1 cellular context compared by ENCODE assay signal in the genomic region with DNA sequence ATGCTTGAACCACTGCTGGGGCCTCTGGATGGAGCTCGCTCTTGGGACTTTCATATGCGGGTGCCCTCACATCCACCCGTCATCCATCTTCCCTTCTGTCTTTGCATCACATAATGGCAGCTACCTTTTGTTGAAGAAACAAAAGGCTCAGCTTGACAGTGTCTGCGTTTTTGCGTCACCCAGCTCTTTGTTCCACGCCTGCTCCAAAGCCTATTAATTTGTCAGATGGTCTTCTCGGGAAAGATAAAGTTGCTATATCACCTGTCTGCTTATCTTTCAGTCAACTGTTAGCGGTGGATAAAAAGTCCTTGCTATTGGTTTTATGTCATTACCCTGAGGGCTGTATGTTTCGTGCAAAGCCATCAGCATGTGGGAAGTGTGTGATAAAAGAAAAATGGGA.
TF ChIP-seq lines count a peak whose summit lies in the region.

No MANE protein-coding gene starts in this region.

TF ChIP-seq in K562, 482 proteins besides CTCF, POLR2A, EP300 and RAD21 (continued from another document):
- TF ChIP-seq IRF9 (tag; IDR thresholded peaks at IDR 0.05) (no peak), MEF2D (tag; conservative IDR thresholded peaks at IDR 0.05; ENCODE audit: low read depth) (no peak), PHF20 (IDR thresholded peaks at IDR 0.05; ENCODE audit: partially characterized antibody) (no peak), U2AF2 (optimal IDR thresholded peaks at IDR 0.05; ENCODE audit: low read depth, low read length) (no peak), HNRNPUL1 (IDR thresholded peaks at IDR 0.05; ENCODE audit: low read length) (no peak), FOXA1 (IDR thresholded peaks at IDR 0.05; ENCODE audit: borderline replicate concordance) (no peak), ARID1B (IDR thresholded peaks at IDR 0.05) (peak; percentile 93), ZBTB1 (CRISPR knock-in tag; IDR thresholded peaks at IDR 0.05; ENCODE audit: borderline replicate concordance, low read depth) (no peak), RB1 (IDR thresholded peaks at IDR 0.05; ENCODE audit: low read depth) (no peak), ZNF551 (CRISPR knock-in tag; IDR thresholded peaks at IDR 0.05) (no peak), HDAC2 (IDR thresholded peaks at IDR 0.05) (no peak), ZEB2 (IDR thresholded peaks at IDR 0.05) (peak; percentile 77), CCAR2 (IDR thresholded peaks at IDR 0.05; ENCODE audit: low read depth, low read length) (no peak), HNRNPK (IDR thresholded peaks at IDR 0.05; ENCODE audit: low read depth, low read length, poor library complexity, severe bottlenecking) (no peak), ZNF280B (CRISPR knock-in tag; IDR thresholded peaks at IDR 0.05) (no peak), OTX1 (CRISPR knock-in tag; IDR thresholded peaks at IDR 0.05) (no peak), SMARCE1 (IDR thresholded peaks at IDR 0.05) (peak; percentile 55; the same call in 1 of the 2 replicates), ZNF766 (CRISPR knock-in tag; conservative IDR thresholded peaks at IDR 0.05) (peak; percentile 26; the same call in 1 of the 2 replicates), LEF1 (IDR thresholded peaks at IDR 0.05) (peak; percentile 44; the same call in 1 of the 2 replicates), ZNF174 (CRISPR knock-in tag; IDR thresholded peaks at IDR 0.05) (no peak), FOXM1 (IDR thresholded peaks at IDR 0.05; ENCODE audit: low read depth) (peak; percentile 77), FOXM1 (CRISPR knock-in tag; IDR thresholded peaks at IDR 0.05; ENCODE audit: low read depth) (no peak), ZNF140 (CRISPR knock-in tag; IDR thresholded peaks at IDR 0.05) (no peak), CHD4 (IDR thresholded peaks at IDR 0.05; ENCODE audit: insufficient read depth, insufficient replicate concordance, low read depth, low read length, poor library complexity, severe bottlenecking) (no peak), ZNF280A (IDR thresholded peaks at IDR 0.05; ENCODE audit: low read depth, partially characterized antibody) (no peak), NRF1 (conservative IDR thresholded peaks at IDR 0.05 in 1 of 2, IDR thresholded peaks at IDR 0.05 in 1 of 2) (no peak), CC2D1A (IDR thresholded peaks at IDR 0.05) (peak; percentile 45; the same call in 1 of the 2 replicates), SIX5 (IDR thresholded peaks at IDR 0.05; ENCODE audit: borderline replicate concordance in 1 of 2, insufficient read depth in 1 of 2, low read depth in 1 of 2, low read length in 2 of 2) (no peak), POLR2AphosphoS5 (IDR thresholded peaks at IDR 0.05; ENCODE audit: control insufficient read depth, insufficient read depth, low read depth, low read length) (peak; percentile 38; the same call in 1 of the 2 replicates), LCOR (CRISPR knock-in tag; IDR thresholded peaks at IDR 0.05) (no peak), SMARCA4 (IDR thresholded peaks at IDR 0.05) (peak; percentile 77; the same call in 1 of the 2 replicates), YY1 (IDR thresholded peaks at IDR 0.05; ENCODE audit: borderline replicate concordance in 1 of 3, control insufficient read depth in 1 of 3, extremely low read depth in 1 of 3, insufficient read depth in 3 of 3, insufficient read length in 1 of 3, insufficient replicate concordance in 2 of 3, low read depth in 1 of 3, low read length in 2 of 3) (no peak), KLF16 (IDR thresholded peaks at IDR 0.05) (peak; percentile 78; the same call in 1 of the 2 replicates), ZBTB33 (CRISPR knock-in tag; IDR thresholded peaks at IDR 0.05) (no peak), RBM17 (IDR thresholded peaks at IDR 0.05; ENCODE audit: borderline replicate concordance, low read depth, low read length) (no peak), CBX2 (IDR thresholded peaks at IDR 0.05; ENCODE audit: insufficient read depth, low read length, poor library complexity, severe bottlenecking) (no peak), POLR3G (IDR thresholded peaks at IDR 0.05; ENCODE audit: extremely low read depth, insufficient read length, insufficient replicate concordance) (no peak), POU5F1 (IDR thresholded peaks at IDR 0.05; ENCODE audit: borderline replicate concordance, low read depth, low read length, partially characterized antibody) (no peak), PML (IDR thresholded peaks at IDR 0.05; ENCODE audit: low read length) (peak; percentile 91)
- TF ChIP-seq, protein P1, sequence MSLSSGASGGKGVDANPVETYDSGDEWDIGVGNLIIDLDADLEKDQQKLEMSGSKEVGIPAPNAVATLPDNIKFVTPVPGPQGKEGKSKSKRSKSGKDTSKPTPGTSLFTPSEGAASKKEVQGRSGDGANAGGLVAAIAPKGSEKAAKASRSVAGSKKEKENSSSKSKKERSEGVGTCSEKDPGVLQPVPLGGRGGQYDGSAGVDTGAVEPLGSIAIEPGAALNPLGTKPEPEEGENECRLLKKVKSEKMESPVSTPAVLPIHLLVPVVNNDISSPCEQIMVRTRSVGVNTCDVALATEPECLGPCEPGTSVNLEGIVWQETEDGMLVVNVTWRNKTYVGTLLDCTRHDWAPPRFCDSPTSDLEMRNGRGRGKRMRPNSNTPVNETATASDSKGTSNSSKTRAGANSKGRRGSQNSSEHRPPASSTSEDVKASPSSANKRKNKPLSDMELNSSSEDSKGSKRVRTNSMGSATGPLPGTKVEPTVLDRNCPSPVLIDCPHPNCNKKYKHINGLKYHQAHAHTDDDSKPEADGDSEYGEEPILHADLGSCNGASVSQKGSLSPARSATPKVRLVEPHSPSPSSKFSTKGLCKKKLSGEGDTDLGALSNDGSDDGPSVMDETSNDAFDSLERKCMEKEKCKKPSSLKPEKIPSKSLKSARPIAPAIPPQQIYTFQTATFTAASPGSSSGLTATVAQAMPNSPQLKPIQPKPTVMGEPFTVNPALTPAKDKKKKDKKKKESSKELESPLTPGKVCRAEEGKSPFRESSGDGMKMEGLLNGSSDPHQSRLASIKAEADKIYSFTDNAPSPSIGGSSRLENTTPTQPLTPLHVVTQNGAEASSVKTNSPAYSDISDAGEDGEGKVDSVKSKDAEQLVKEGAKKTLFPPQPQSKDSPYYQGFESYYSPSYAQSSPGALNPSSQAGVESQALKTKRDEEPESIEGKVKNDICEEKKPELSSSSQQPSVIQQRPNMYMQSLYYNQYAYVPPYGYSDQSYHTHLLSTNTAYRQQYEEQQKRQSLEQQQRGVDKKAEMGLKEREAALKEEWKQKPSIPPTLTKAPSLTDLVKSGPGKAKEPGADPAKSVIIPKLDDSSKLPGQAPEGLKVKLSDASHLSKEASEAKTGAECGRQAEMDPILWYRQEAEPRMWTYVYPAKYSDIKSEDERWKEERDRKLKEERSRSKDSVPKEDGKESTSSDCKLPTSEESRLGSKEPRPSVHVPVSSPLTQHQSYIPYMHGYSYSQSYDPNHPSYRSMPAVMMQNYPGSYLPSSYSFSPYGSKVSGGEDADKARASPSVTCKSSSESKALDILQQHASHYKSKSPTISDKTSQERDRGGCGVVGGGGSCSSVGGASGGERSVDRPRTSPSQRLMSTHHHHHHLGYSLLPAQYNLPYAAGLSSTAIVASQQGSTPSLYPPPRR (CRISPR knock-in tag; IDR thresholded peaks at IDR 0.05; ENCODE audit: borderline replicate concordance), result no peak
- TF ChIP-seq, protein P2, sequence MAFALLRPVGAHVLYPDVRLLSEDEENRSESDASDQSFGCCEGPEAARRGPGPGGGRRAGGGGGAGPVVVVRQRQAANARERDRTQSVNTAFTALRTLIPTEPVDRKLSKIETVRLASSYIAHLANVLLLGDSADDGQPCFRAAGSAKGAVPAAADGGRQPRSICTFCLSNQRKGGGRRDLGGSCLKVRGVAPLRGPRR (CRISPR knock-in tag; IDR thresholded peaks at IDR 0.05), result no peak
- TF ChIP-seq, protein P3, sequence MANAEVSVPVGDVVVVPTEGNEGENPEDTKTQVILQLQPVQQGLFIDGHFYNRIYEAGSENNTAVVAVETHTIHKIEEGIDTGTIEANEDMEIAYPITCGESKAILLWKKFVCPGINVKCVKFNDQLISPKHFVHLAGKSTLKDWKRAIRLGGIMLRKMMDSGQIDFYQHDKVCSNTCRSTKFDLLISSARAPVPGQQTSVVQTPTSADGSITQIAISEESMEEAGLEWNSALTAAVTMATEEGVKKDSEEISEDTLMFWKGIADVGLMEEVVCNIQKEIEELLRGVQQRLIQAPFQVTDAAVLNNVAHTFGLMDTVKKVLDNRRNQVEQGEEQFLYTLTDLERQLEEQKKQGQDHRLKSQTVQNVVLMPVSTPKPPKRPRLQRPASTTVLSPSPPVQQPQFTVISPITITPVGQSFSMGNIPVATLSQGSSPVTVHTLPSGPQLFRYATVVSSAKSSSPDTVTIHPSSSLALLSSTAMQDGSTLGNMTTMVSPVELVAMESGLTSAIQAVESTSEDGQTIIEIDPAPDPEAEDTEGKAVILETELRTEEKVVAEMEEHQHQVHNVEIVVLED (CRISPR knock-in tag; IDR thresholded peaks at IDR 0.05), result no peak
